ENCODE assay signal across 30 cellular contexts in genomic region chr20:11689262-11689661, GRCh38.
DNase-seq lines count a peak whose midpoint lies in the region; ATAC-seq, FAIRE-seq and TF ChIP-seq lines count a peak whose summit lies in the region.
"Had no signal": no experiment of that assay in that cellular context is flagged by ENCODE, and none has a peak within 500 bp of the region (broad histone marks: within the 10 kb centered on the region; RNA-seq: fewer than 3 reads in every experiment).

No MANE protein-coding gene starts in this region.

- intact Hi-C loops in HepG2 (cut with micrococcal nuclease; ENCODE audit: unreplicated experiment) (no loop called here), right lobe of liver (cut with DNase I) (no loop called here), vagina (cut with DNase I) (no loop called here)

- no peaks in the 10 kb centered on the region for H3F3A ChIP-seq in neural cell (ENCODE audit: insufficient read depth, low read length, poor library complexity, severe bottlenecking)

- TF ChIP-seq EP300 in HepG2 (IDR thresholded peaks at IDR 0.05; ENCODE audit: low read depth in 2 of 2, low read length in 2 of 2): no peak
- no peak for TF ChIP-seq EP300 in HepG2 (CRISPR knock-in tag; IDR thresholded peaks at IDR 0.05; ENCODE audit: borderline replicate concordance)
- no peak for TF ChIP-seq EP300 in A549 (IDR thresholded peaks at IDR 0.05)
- TF ChIP-seq EP300 in neural cell (conservative IDR thresholded peaks at IDR 0.05; ENCODE audit: poor library complexity, severe bottlenecking): no peak

- BruUV-seq in HepG2 (replicated peaks; lab: Mats Ljungman, UMichigan): no TSS peak

- DNase-seq in HepG2 (ENCODE audit: low spot score) (no peak), right lobe of liver (no peak), A549 (ENCODE audit: low read depth in 1 of 2, low spot score in 1 of 2) (no peak), vagina (ENCODE audit: extremely low spot score in 2 of 2) (no peak), NK-92 (lab: John Stamatoyannopoulos, UW; ENCODE audit: unreplicated experiment) (no peak)
- DNase-seq: 8988T; ACHN; AML-193; BE2C; C1 segment of cervical spinal cord; Caco-2; Calu3; CD4-positive, alpha-beta memory T cell; CD4-positive, alpha-beta T cell; CD4-positive, CD25-positive, alpha-beta regulatory T cell; CD8-positive, alpha-beta memory T cell; CD8-positive, alpha-beta T cell; COR-L47; DMS 273 treated with DMSO at 0.1 percent for 48 hours; DMS153; DMS53; DMS79; DMS79 treated with DMSO at 0.1 percent for 48 hours; DND-41; EL had no signal

- H2AFZ ChIP-seq in HepG2 (ENCODE audit: low read length) (no peak overlapping the region), neural cell (ENCODE audit: low read depth, low read length) (no peak overlapping the region)

- H3K27ac ChIP-seq in HepG2 (ENCODE audit: extremely low read length, insufficient read depth, low read length) (no peak overlapping the region), right lobe of liver (no peak overlapping the region), A549 (no peak overlapping the region), neural cell (ENCODE audit: low read length) (no peak overlapping the region), vagina (no peak overlapping the region)
- H3K27ac ChIP-seq: BLaER1; BLaER1 treated with 17β-estradiol and CSF1 and Interleukin-3, amounts not matched to agents 10 nM and 100 nM; C4-2B had no signal

- H3K4me2 ChIP-seq in HepG2 (ENCODE audit: low read depth, low read length): no peak overlapping the region
- no peak overlapping the region for H3K4me2 ChIP-seq in A549
- no peak overlapping the region for H3K4me2 ChIP-seq in neural cell (ENCODE audit: low read length)
- H3K4me2 ChIP-seq: BLaER1; BLaER1 treated with 17β-estradiol and CSF1 and Interleukin-3, amounts not matched to agents 10 nM and 100 nM had no signal

- FAIRE-seq in HepG2 (lab: Jason Lieb, UNC): no peak
- no peak for FAIRE-seq in A549 (lab: Jason Lieb, UNC)
- FAIRE-seq: D721Med had no signal

- TF ChIP-seq RAD21 in HepG2 (CRISPR knock-in tag; IDR thresholded peaks at IDR 0.05) (no peak), A549 (conservative IDR thresholded peaks at IDR 0.05 in 1 of 2, IDR thresholded peaks at IDR 0.05 in 1 of 2) (no peak), neural cell (conservative IDR thresholded peaks at IDR 0.05) (no peak)

- 13% methylated on average over 2 of the region's 2 CpGs for whole genome bisulfite sequencing in HepG2 (ENCODE audit: low lambda C conversion rate)
- 64% methylated on average over 2 of the region's 2 CpGs for WGBS in right lobe of liver (ENCODE audit: insufficient coverage, low coverage, low lambda C conversion rate, missing lambda C conversion rate)
- WGBS in A549 (ENCODE audit: missing lambda C conversion rate): 51% methylated on average over 2 of the region's 2 CpGs

- no peak overlapping the region for H3K4me3 ChIP-seq in HepG2 (replicated peaks in 1 of 3; ENCODE audit: insufficient read depth in 1 of 3, low read depth in 2 of 3, low read length in 3 of 3)
- H3K4me3 ChIP-seq in right lobe of liver: no peak overlapping the region
- H3K4me3 ChIP-seq in A549: no peak overlapping the region
- H3K4me3 ChIP-seq in neural cell (ENCODE audit: low read length): no peak overlapping the region
- H3K4me3 ChIP-seq in vagina: no peak overlapping the region
- H3K4me3 ChIP-seq: BLaER1; BLaER1 treated with 17β-estradiol and CSF1 and Interleukin-3, amounts not matched to agents 10 nM and 100 nM had no signal

- CTCF ChIA-PET in HepG2 (lab: Yijun Ruan, JAX; ENCODE audit: low intra/inter-chr PET ratio, low total read pairs): no interaction called here
- CTCF ChIA-PET in A549 (lab: Yijun Ruan, JAX): interaction anchor here (1.1 kb wide), 1 partner anchor 13 kb away, joined by 3 read pairs; no protein-coding TSS in a partner anchor

- H3K9me3 ChIP-seq in HepG2 (ENCODE audit: low read length) (no peaks in the 10 kb centered on the region), right lobe of liver (no peaks in the 10 kb centered on the region), A549 (no peaks in the 10 kb centered on the region), neural cell (ENCODE audit: low read length) (no peaks in the 10 kb centered on the region), vagina (no peaks in the 10 kb centered on the region)
- H3K9me3 ChIP-seq: BE2C, Caco-2 had no signal

- H3K36me3 ChIP-seq in HepG2 (replicated peaks in 1 of 2; ENCODE audit: control insufficient read depth in 1 of 2, insufficient read depth in 2 of 2, low read length in 2 of 2) (no peaks in the 10 kb centered on the region), right lobe of liver (no peaks in the 10 kb centered on the region), neural cell (ENCODE audit: insufficient read depth, low read length) (no peaks in the 10 kb centered on the region), vagina (no peaks in the 10 kb centered on the region)
- H3K36me3 ChIP-seq: BE2C; BLaER1; BLaER1 treated with 17β-estradiol and CSF1 and Interleukin-3, amounts not matched to agents 10 nM and 100 nM had no signal

- H3K4me1 ChIP-seq in HepG2 (ENCODE audit: insufficient read depth, low read length) (peaks cover 16% of the 10 kb centered on the region), right lobe of liver (peaks cover 0 to 4% (median 0%) of the 10 kb centered on the region in 4 donors), A549 (peaks cover 15% of the 10 kb centered on the region), vagina (peaks cover 14% of the 10 kb centered on the region)
- H3K4me1 ChIP-seq: BE2C had no signal

- H3K9me2 ChIP-seq in neural cell (ENCODE audit: insufficient read depth, low read length): no peaks in the 10 kb centered on the region

- TF ChIP-seq POLR2A in HepG2 (IDR thresholded peaks at IDR 0.05; ENCODE audit: insufficient read depth in 1 of 2, low read depth in 2 of 2, low read length in 2 of 2) (no peak), right lobe of liver (IDR thresholded peaks at IDR 0.05) (no peak), A549 (IDR thresholded peaks at IDR 0.05; ENCODE audit: low read length) (no peak), vagina (IDR thresholded peaks at IDR 0.05) (no peak)

- H3K79me2 ChIP-seq in HepG2 (ENCODE audit: insufficient read depth, low read length): no peaks in the 10 kb centered on the region
- H3K79me2 ChIP-seq in neural cell (replicated peaks; ENCODE audit: insufficient read depth, low read length): no peaks in the 10 kb centered on the region

- POLR2A ChIA-PET in HepG2 (lab: Yijun Ruan, JAX) (no interaction called here), A549 (lab: Yijun Ruan, JAX) (no interaction called here)

- TF ChIP-seq CTCF in HepG2 (CRISPR knock-in tag; IDR thresholded peaks at IDR 0.05) (no peak), right lobe of liver (IDR thresholded peaks at IDR 0.05) (no peak), A549 (IDR thresholded peaks at IDR 0.05) (no peak), neural cell (IDR thresholded peaks at IDR 0.05; ENCODE audit: poor library complexity, severe bottlenecking) (no peak), vagina (IDR thresholded peaks at IDR 0.05) (no peak)

- no peak overlapping the region for H3K9ac ChIP-seq in HepG2 (ENCODE audit: insufficient read depth, low read depth, low read length)
- no peak overlapping the region for H3K9ac ChIP-seq in neural cell (ENCODE audit: low read length)
- H3K9ac ChIP-seq: BLaER1; BLaER1 treated with 17β-estradiol and CSF1 and Interleukin-3, amounts not matched to agents 10 nM and 100 nM had no signal

- H4K20me1 ChIP-seq in HepG2 (ENCODE audit: insufficient read depth, low read length) (no peaks in the 10 kb centered on the region), neural cell (ENCODE audit: insufficient read depth) (no peaks in the 10 kb centered on the region)
- H4K20me1 ChIP-seq: BLaER1; BLaER1 treated with 17β-estradiol and CSF1 and Interleukin-3, amounts not matched to agents 10 nM and 100 nM had no signal

- ATAC-seq in HepG2 (no peak), right lobe of liver (no peak), A549 (no peak)
- ATAC-seq: CD8-positive, alpha-beta T cell had no signal

- in situ Hi-C loops in HepG2 (cut with HindIII; ENCODE audit: extremely low pct_ligation_motif_present, low pct_unique_long_range_greater_than_20kb): no loop called here

- H3K27me3 ChIP-seq in HepG2 (ENCODE audit: control insufficient read depth in 1 of 2, insufficient read depth in 2 of 2, low read length in 2 of 2) (no peaks in the 10 kb centered on the region; a peak in 1 of 5 replicates), right lobe of liver (no peaks in the 10 kb centered on the region), neural cell (ENCODE audit: insufficient read depth, low read depth, low read length) (no peaks in the 10 kb centered on the region), vagina (no peaks in the 10 kb centered on the region)
- H3K27me3 ChIP-seq: BLaER1; BLaER1 treated with 17β-estradiol and CSF1 and Interleukin-3, amounts not matched to agents 10 nM and 100 nM had no signal

TF ChIP-seq in HepG2, 621 proteins besides CTCF, POLR2A, EP300 and RAD21 (continues in another document):
- no peak for TF ChIP-seq NR2F2 (IDR thresholded peaks at IDR 0.05; ENCODE audit: borderline replicate concordance, low read depth)
- no peak for TF ChIP-seq FLYWCH1 (CRISPR knock-in tag; IDR thresholded peaks at IDR 0.05)
- peak; percentile 73 to 76 for TF ChIP-seq MAFK (conservative IDR thresholded peaks at IDR 0.05 in 1 of 2, IDR thresholded peaks at IDR 0.05 in 1 of 2; ENCODE audit: low read length in 2 of 2)

TF ChIP-seq in A549, 52 proteins besides CTCF, POLR2A, EP300 and RAD21:
- peak; percentile 51 for TF ChIP-seq MAFK (IDR thresholded peaks at IDR 0.05; ENCODE audit: partially characterized antibody)
- TF ChIP-seq ATOH8 (CRISPR knock-in tag; IDR thresholded peaks at IDR 0.05; ENCODE audit: low read depth): no peak

Comparison
In these comparisons a context has a peak if more than half of its experiments do, and no peak if none do; other contexts are left out.
1. Of the 38 proteins assayed by ChIP-seq in both HepG2 and A549: peak only in HepG2: none; only in A549: none; in both: MAFK; in neither: 37.